In genomic region chr14:82075566-82075965, GRCh38 we compare ENCODE assay signal across 1 cellular context.
TF ChIP-seq lines count a peak whose summit lies in the region.

No MANE protein-coding gene starts in this region.

TF ChIP-seq in HepG2, 621 proteins besides CTCF, POLR2A, EP300 and RAD21 (continued from another document):
- TF ChIP-seq AFF4 (CRISPR knock-in tag; IDR thresholded peaks at IDR 0.05), result no peak
- TF ChIP-seq MATR3 (CRISPR knock-in tag; IDR thresholded peaks at IDR 0.05), result no peak
- no peak for TF ChIP-seq RORA (CRISPR knock-in tag; IDR thresholded peaks at IDR 0.05)
- no peak for TF ChIP-seq HNRNPL (IDR thresholded peaks at IDR 0.05; ENCODE audit: low read depth, low read length)
- no peak for TF ChIP-seq FOXM1 (CRISPR knock-in tag; IDR thresholded peaks at IDR 0.05)
- no peak for TF ChIP-seq ATF4 (CRISPR knock-in tag; IDR thresholded peaks at IDR 0.05)
- no peak for TF ChIP-seq SPEN (CRISPR knock-in tag; IDR thresholded peaks at IDR 0.05; ENCODE audit: low read depth)
- peak; percentile 70 to 94 for TF ChIP-seq REST (IDR thresholded peaks at IDR 0.05; ENCODE audit: borderline replicate concordance in 1 of 2, low read depth in 1 of 2, low read length in 2 of 2)
